19 cellular contexts compared by ENCODE assay signal in genomic region chr13:26047040-26047439, GRCh38. TPM values are rescaled to one million over a fixed set of nuclear protein-coding genes. Genes with fewer than 3 reads are reported as not detected.
"Had no signal": no experiment of that assay in that cellular context is flagged by ENCODE, and none has a peak within 500 bp of the region (broad histone marks: within the 10 kb centered on the region; RNA-seq: fewer than 3 reads in every experiment).

No MANE protein-coding gene starts in this region.

- H3K4me3 Mint-ChIP-seq: naive thymus-derived CD8-positive, alpha-beta T cell had no signal

- H3K9me3 Mint-ChIP-seq: naive thymus-derived CD8-positive, alpha-beta T cell had no signal

- H3K36me3 ChIP-seq: colonic mucosa, heart right ventricle, stomach, thoracic aorta, transverse colon had no signal

- H3K4me3 ChIP-seq: colonic mucosa, heart right ventricle, mucosa of descending colon, psoas muscle, skin epidermis, stomach, thoracic aorta, transverse colon had no signal

- ATAC-seq: heart right ventricle; mucosa of descending colon; naive thymus-derived CD8-positive, alpha-beta T cell; psoas muscle; sciatic nerve had no signal

- H3K36me3 Mint-ChIP-seq: naive thymus-derived CD8-positive, alpha-beta T cell had no signal

- H3K27ac ChIP-seq: colonic mucosa, heart right ventricle, psoas muscle, skin epidermis, stomach, thoracic aorta, transverse colon had no signal

- H3K4me1 ChIP-seq: colonic mucosa had no signal

- H3K9me3 ChIP-seq: colonic mucosa, heart right ventricle, mucosa of descending colon, psoas muscle, stomach, thoracic aorta, transverse colon had no signal

- DNase-seq: cerebellar nuclear complex; colonic mucosa; dermis blood vessel endothelial cell; heart right ventricle; hypothalamus; kidney glomerular epithelial cell; mucosa of descending colon; naive thymus-derived CD8-positive, alpha-beta T cell; occipital lobe; psoas muscle; retina; stimulated activated CD4-positive, alpha-beta T cell treated with anti-CD3 and anti-CD28 coated beads, Interleukin-2, amount 100 ng/mL, for 24 hours; stimulated activated naive CD4-positive, alpha-beta T cell; stomach; substantia nigra; transverse colon had no signal

RNA-seq across cellular contexts. Expression of gene SHISA2, which starts 4.8 kb away (rescaled TPM):
- total RNA-seq: transverse colon had no signal
